Comparison of ENCODE assay signal across 1 cellular context in the genomic region with DNA sequence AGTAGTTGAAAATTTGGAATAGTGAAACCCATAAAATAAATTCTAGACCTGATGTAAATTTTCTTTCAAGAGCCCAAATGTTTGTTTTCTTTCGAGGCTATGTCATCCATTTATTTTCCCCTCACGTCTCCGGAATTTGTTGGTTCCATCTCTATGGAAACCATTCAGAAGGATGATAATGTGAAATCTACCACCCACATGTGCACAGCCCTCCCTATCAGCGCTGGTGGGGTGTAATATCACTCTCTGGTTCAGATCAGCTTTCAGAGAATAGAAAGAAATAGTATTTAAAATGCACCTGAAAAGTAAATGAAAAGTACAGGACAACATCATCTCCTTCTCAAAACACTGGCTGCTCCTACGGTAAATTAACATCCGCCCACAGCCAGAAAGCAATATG.
TF ChIP-seq lines count a peak whose summit lies in the region.

No MANE protein-coding gene starts in this region.

TF ChIP-seq in GM12878, 131 proteins besides CTCF, POLR2A, EP300 and RAD21 (continued from another document):
- TF ChIP-seq, protein P1, sequence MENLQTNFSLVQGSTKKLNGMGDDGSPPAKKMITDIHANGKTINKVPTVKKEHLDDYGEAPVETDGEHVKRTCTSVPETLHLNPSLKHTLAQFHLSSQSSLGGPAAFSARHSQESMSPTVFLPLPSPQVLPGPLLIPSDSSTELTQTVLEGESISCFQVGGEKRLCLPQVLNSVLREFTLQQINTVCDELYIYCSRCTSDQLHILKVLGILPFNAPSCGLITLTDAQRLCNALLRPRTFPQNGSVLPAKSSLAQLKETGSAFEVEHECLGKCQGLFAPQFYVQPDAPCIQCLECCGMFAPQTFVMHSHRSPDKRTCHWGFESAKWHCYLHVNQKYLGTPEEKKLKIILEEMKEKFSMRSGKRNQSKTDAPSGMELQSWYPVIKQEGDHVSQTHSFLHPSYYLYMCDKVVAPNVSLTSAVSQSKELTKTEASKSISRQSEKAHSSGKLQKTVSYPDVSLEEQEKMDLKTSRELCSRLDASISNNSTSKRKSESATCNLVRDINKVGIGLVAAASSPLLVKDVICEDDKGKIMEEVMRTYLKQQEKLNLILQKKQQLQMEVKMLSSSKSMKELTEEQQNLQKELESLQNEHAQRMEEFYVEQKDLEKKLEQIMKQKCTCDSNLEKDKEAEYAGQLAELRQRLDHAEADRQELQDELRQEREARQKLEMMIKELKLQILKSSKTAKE (IDR thresholded peaks at IDR 0.05; ENCODE audit: low read depth, poor library complexity, severe bottlenecking): no peak
- TF ChIP-seq BCL11A (IDR thresholded peaks at IDR 0.05; ENCODE audit: low read depth, low read length) (no peak), NFIC (IDR thresholded peaks at IDR 0.05; ENCODE audit: low read depth, low read length) (no peak), BHLHE40 (IDR thresholded peaks at IDR 0.05; ENCODE audit: borderline replicate concordance in 1 of 2, low read depth in 2 of 2, low read length in 1 of 2) (no peak), HDAC2 (IDR thresholded peaks at IDR 0.05) (no peak), NR2C1 (IDR thresholded peaks at IDR 0.05) (no peak), SREBF1 (IDR thresholded peaks at IDR 0.05; ENCODE audit: low read length) (no peak), SMC3 (IDR thresholded peaks at IDR 0.05; ENCODE audit: borderline replicate concordance, low read length) (no peak), SPI1 (IDR thresholded peaks at IDR 0.05; ENCODE audit: borderline replicate concordance, insufficient read depth, low read depth, low read length) (no peak)
